ENCODE assay signal across 19 cellular contexts in the genomic region with DNA sequence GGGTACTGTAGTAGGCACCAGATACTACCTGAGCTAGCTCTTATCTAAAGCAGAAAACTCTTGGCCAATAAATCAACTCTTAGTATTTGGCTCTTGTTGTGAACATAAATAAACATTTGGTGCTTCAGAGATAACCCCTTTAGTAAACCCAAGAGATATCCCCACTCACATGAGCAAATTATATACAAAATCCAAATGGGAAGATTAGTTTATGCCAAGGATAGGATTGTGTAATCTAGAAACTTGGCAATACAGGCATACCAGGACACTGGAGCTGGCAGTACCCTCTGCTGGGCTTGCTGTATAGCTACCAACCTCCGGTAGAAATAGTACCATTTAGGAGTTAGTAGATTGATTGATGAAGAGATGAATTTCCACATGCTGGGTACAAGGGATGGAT.
A peak's percentile ranks its signal among the peaks of the same experiment; 100 is the strongest.
DNase-seq lines count a peak whose midpoint lies in the region; ATAC-seq, FAIRE-seq and TF ChIP-seq lines count a peak whose summit lies in the region.
"Had no signal": no experiment of that assay in that cellular context is flagged by ENCODE, and none has a peak within 500 bp of the region (broad histone marks: within the 10 kb centered on the region; RNA-seq: fewer than 3 reads in every experiment).

No MANE protein-coding gene starts in this region.

- FAIRE-seq in pancreas (lab: Jason Lieb, UNC), result no peak
- FAIRE-seq: A204.1, D721Med, G401.6, GM12891 had no signal

- H3K27ac ChIP-seq in endodermal cell (ENCODE audit: low read depth, low read length), result no peak overlapping the region
- H3K27ac ChIP-seq in pancreas, result no peak overlapping the region

- 95% methylated on average over 1 of the region's 1 CpG; no CpG with 5 or more reads in 1 of the 2 experiments for WGBS in endodermal cell (ENCODE audit: insufficient coverage in 1 of 2, insufficient read length in 1 of 2), 2 experiments
- 24 to 50% methylated on average over 1 of the region's 1 CpG for WGBS in pancreas, 2 donors

- DNase-seq in NCI-H226, result peak; percentile 54
- DNase-seq in endodermal cell, result no peak
- peak; percentile 30 for DNase-seq in fibroblast of peridontal ligament (ENCODE audit: extremely low read depth)
- DNase-seq in pancreas, result no peak
- DNase-seq in NCI-H1105 treated with DMSO at 0.1 percent for 48 hours (lab: John Stamatoyannopoulos, UW), result no peak
- no peak for DNase-seq in SKM-1 treated with dmso at 0.1 percent for 144 hours (lab: John Stamatoyannopoulos, UW; ENCODE audit: unreplicated experiment)
- DNase-seq: COR-L47, DMS153, DMS79 treated with DMSO at 0.1 percent for 48 hours, EL, H7 had no signal

- peaks cover 35% of the 10 kb centered on the region for H3K4me1 Mint-ChIP-seq in endodermal cell
- no peaks in the 10 kb centered on the region for H3K4me1 Mint-ChIP-seq in activated T-helper 17 cell treated with anti-CD3 and anti-CD28 coated beads, Interleukin-2, amount 50 U/mL, for 72 hours

- no peak for TF ChIP-seq CTCF in endodermal cell (conservative IDR thresholded peaks at IDR 0.05)
- TF ChIP-seq CTCF in pancreas (IDR thresholded peaks at IDR 0.05), result no peak

- peaks cover 58% of the 10 kb centered on the region for H3K9me3 Mint-ChIP-seq in endodermal cell
- no peaks in the 10 kb centered on the region for H3K9me3 Mint-ChIP-seq in activated T-helper 17 cell treated with anti-CD3 and anti-CD28 coated beads, Interleukin-2, amount 50 U/mL, for 72 hours
- H3K9me3 Mint-ChIP-seq: CD8-positive, alpha-beta T cell had no signal

- peaks cover 6% of the 10 kb centered on the region for H3K36me3 Mint-ChIP-seq in endodermal cell (ENCODE audit: low read depth)
- H3K36me3 Mint-ChIP-seq in activated T-helper 17 cell treated with anti-CD3 and anti-CD28 coated beads, Interleukin-2, amount 50 U/mL, for 72 hours (ENCODE audit: low read depth), result no peaks in the 10 kb centered on the region
- H3K36me3 Mint-ChIP-seq: CD14-positive monocyte; CD8-positive, alpha-beta T cell had no signal

- H3K9me3 ChIP-seq in endodermal cell (ENCODE audit: control insufficient read depth, low read length), result peaks cover 24% of the 10 kb centered on the region
- no peaks in the 10 kb centered on the region for H3K9me3 ChIP-seq in pancreas

- H3K4me3 ChIP-seq in endodermal cell (ENCODE audit: low read length) (peak overlapping the region; percentile 73), pancreas (no peak overlapping the region)
- H3K4me3 ChIP-seq: GM23338 had no signal

- H3K4me3 Mint-ChIP-seq in endodermal cell, result no peak overlapping the region
- no peak overlapping the region for H3K4me3 Mint-ChIP-seq in activated T-helper 17 cell treated with anti-CD3 and anti-CD28 coated beads, Interleukin-2, amount 50 U/mL, for 72 hours
- H3K4me3 Mint-ChIP-seq: CD14-positive monocyte; CD8-positive, alpha-beta T cell; GM23338 had no signal

- H3K36me3 ChIP-seq in endodermal cell (ENCODE audit: control insufficient read depth, insufficient read depth, low read length), result no peaks in the 10 kb centered on the region
- H3K36me3 ChIP-seq in pancreas, result no peaks in the 10 kb centered on the region

- intact Hi-C loops in pancreas (cut with DNase I), result no loop called here

- H3K27me3 Mint-ChIP-seq in endodermal cell (ENCODE audit: insufficient read depth), result peaks cover 1% of the 10 kb centered on the region
- no peaks in the 10 kb centered on the region for H3K27me3 Mint-ChIP-seq in activated T-helper 17 cell treated with anti-CD3 and anti-CD28 coated beads, Interleukin-2, amount 50 U/mL, for 72 hours

- H3K4me1 ChIP-seq in endodermal cell (ENCODE audit: control insufficient read depth, insufficient read depth, low read length) (peaks cover 19% of the 10 kb centered on the region), pancreas (no peaks in the 10 kb centered on the region)

- H3K9ac ChIP-seq in endodermal cell (ENCODE audit: extremely low read depth, low read length, poor library complexity, severe bottlenecking), result no peak overlapping the region

- no peak overlapping the region for H3K27ac Mint-ChIP-seq in endodermal cell
- no peak overlapping the region for H3K27ac Mint-ChIP-seq in activated T-helper 17 cell treated with anti-CD3 and anti-CD28 coated beads, Interleukin-2, amount 50 U/mL, for 72 hours
- H3K27ac Mint-ChIP-seq: CD8-positive, alpha-beta T cell; GM23338 had no signal

- no peaks in the 10 kb centered on the region for H3K27me3 ChIP-seq in endodermal cell (ENCODE audit: control insufficient read depth, insufficient read depth, low read length, poor library complexity, severe bottlenecking)
- no peaks in the 10 kb centered on the region for H3K27me3 ChIP-seq in pancreas

- ATAC-seq in pancreas, result peak in 3 of 4 donors; percentile 50 to 65 (median 53)
- ATAC-seq in activated T-helper 17 cell treated with anti-CD3 and anti-CD28 coated beads, Interleukin-2, amount 50 U/mL, for 72 hours (replicated peaks), result no peak
- ATAC-seq: CD8-positive, alpha-beta T cell; GM23338 had no signal

Comparison
In these comparisons a context has a peak if more than half of its experiments do, and no peak if none do; other contexts are left out.
1. DNase-seq: peak in NCI-H226 (single experiment) and fibroblast of peridontal ligament (single experiment); none in endodermal cell (single experiment), pancreas (0 of 6), NCI-H1105 treated with DMSO at 0.1 percent for 48 hours (single experiment) and SKM-1 treated with dmso at 0.1 percent for 144 hours (single experiment).